In genomic region chr20:50245561-50246366, GRCh38 we compare ENCODE assay signal across 11 cellular contexts. TPM values are rescaled to one million over a fixed set of nuclear protein-coding genes. Genes with fewer than 3 reads are reported as not detected.
DNase-seq lines count a peak whose midpoint lies in the region; ATAC-seq and TF ChIP-seq lines count a peak whose summit lies in the region.
"Had no signal": no experiment of that assay in that cellular context is flagged by ENCODE, and none has a peak within 500 bp of the region (broad histone marks: within the 10 kb centered on the region; RNA-seq: fewer than 3 reads in every experiment).

No MANE protein-coding gene starts in this region.

- H3K4me1 Mint-ChIP-seq in brain (peaks cover 13% of the 10 kb centered on the region), mesothelial cell of epicardium (peaks cover 26% of the 10 kb centered on the region)

- H3K4me3 Mint-ChIP-seq in brain = no peak overlapping the region
- H3K4me3 Mint-ChIP-seq in mesothelial cell of epicardium = no peak overlapping the region
- H3K4me3 Mint-ChIP-seq: activated T-helper 1 cell treated with anti-CD3 and anti-CD28 coated beads, Interleukin-12 subunit alpha, Interleukin-12 subunit beta, Interleukin-2, Interleukin-4 antibody, amounts not matched to agents 30 ng/mL and 10 ng/mL and 1 ng/mL, durations not matched to agents 14 hours and 24 hours and 36 hours had no signal

- H3K36me3 Mint-ChIP-seq in brain (no peaks in the 10 kb centered on the region), mesothelial cell of epicardium (no peaks in the 10 kb centered on the region)

- TF ChIP-seq RAD21 in Ishikawa (IDR thresholded peaks at IDR 0.05; ENCODE audit: low read depth) = no peak

- ATAC-seq in GM18868 (IDR thresholded peaks at IDR 0.05; ENCODE audit: unreplicated experiment) (no peak), GM21786 (IDR thresholded peaks at IDR 0.05; ENCODE audit: unreplicated experiment) (no peak)
- ATAC-seq: left colon had no signal

- peaks cover 3% of the 10 kb centered on the region for H3K27me3 Mint-ChIP-seq in brain
- no peaks in the 10 kb centered on the region for H3K27me3 Mint-ChIP-seq in mesothelial cell of epicardium (ENCODE audit: low read depth)

- H3K9me3 Mint-ChIP-seq in brain (peaks cover 0 to 5% (median 0%) of the 10 kb centered on the region in 5 experiments), mesothelial cell of epicardium (no peaks in the 10 kb centered on the region)
- H3K9me3 Mint-ChIP-seq: activated T-helper 1 cell treated with anti-CD3 and anti-CD28 coated beads, Interleukin-12 subunit alpha, Interleukin-12 subunit beta, Interleukin-2, Interleukin-4 antibody, amounts not matched to agents 30 ng/mL and 10 ng/mL and 1 ng/mL, durations not matched to agents 14 hours and 24 hours and 36 hours had no signal

- DNase-seq in AML-193 (lab: John Stamatoyannopoulos, UW) = peak; percentile 41 to 52
- no peak for DNase-seq in mesothelial cell of epicardium (ENCODE audit: low spot score in 2 of 2, unreplicated experiment in 2 of 2)
- DNase-seq in NOMO-1 treated with dmso at 0.1 percent for 144 hours (lab: John Stamatoyannopoulos, UW; ENCODE audit: unreplicated experiment) = no peak
- no peak for DNase-seq in midbrain (lab: John Stamatoyannopoulos, UW)
- DNase-seq: left colon, NCI-H510A had no signal

- TF ChIP-seq EP300 in Ishikawa (IDR thresholded peaks at IDR 0.05; ENCODE audit: borderline replicate concordance) = no peak

- TF ChIP-seq CTCF in brain (conservative IDR thresholded peaks at IDR 0.05) (no peak), mesothelial cell of epicardium (IDR thresholded peaks at IDR 0.05; ENCODE audit: unreplicated experiment) (no peak)

- H3K27ac Mint-ChIP-seq in brain = peak overlapping the region in 4 of 5 experiments; percentile 1 to 42 (median 24)
- peak overlapping the region; percentile 88 for H3K27ac Mint-ChIP-seq in mesothelial cell of epicardium
- H3K27ac Mint-ChIP-seq: activated T-helper 1 cell treated with anti-CD3 and anti-CD28 coated beads, Interleukin-12 subunit alpha, Interleukin-12 subunit beta, Interleukin-2, Interleukin-4 antibody, amounts not matched to agents 30 ng/mL and 10 ng/mL and 1 ng/mL, durations not matched to agents 14 hours and 24 hours and 36 hours had no signal

TF ChIP-seq in Ishikawa, 13 proteins besides CTCF, POLR2A, EP300 and RAD21:
- TF ChIP-seq CREB1 (IDR thresholded peaks at IDR 0.05; ENCODE audit: low read depth) = no peak
- no peak for TF ChIP-seq TAF1 (IDR thresholded peaks at IDR 0.05; ENCODE audit: low read depth)
- peak; percentile 25; the same call in 1 of the 2 replicates for TF ChIP-seq NFIC (IDR thresholded peaks at IDR 0.05)

RNA-seq across cellular contexts. Expression of gene CEBPB, which starts 55.1 kb away (rescaled TPM):
- 17.1 TPM for polyA plus RNA-seq in brain (ENCODE audit: insufficient read depth, low read depth, low replicate concordance)
- 23.1 to 26.0 TPM (median 25.6 TPM) in 3 replicates for total RNA-seq in mesothelial cell of epicardium

Comparison
In these comparisons a context has a peak if more than half of its experiments do, and no peak if none do; other contexts are left out.
1. DNase-seq: peak in AML-193 (2 of 2); none in mesothelial cell of epicardium (0 of 2), NOMO-1 treated with dmso at 0.1 percent for 144 hours (single experiment) and midbrain (single experiment).